In genomic region chr19:53308339-53308811, GRCh38 we compare ENCODE assay signal across 10 cellular contexts. TPM values are rescaled to one million over a fixed set of nuclear protein-coding genes. Genes with fewer than 3 reads are reported as not detected.
DNase-seq lines count a peak whose midpoint lies in the region; ATAC-seq and TF ChIP-seq lines count a peak whose summit lies in the region.
"Had no signal": no experiment of that assay in that cellular context is flagged by ENCODE, and none has a peak within 500 bp of the region (broad histone marks: within the 10 kb centered on the region; RNA-seq: fewer than 3 reads in every experiment).

No MANE protein-coding gene starts in this region.

- no peak overlapping the region for H3K27ac Mint-ChIP-seq in activated naive CD8-positive, alpha-beta T cell treated with anti-CD3 and anti-CD28 coated beads, Interleukin-2, amount 10 ng/mL, durations not matched to agents 7 days and 5 days

- H3K36me3 ChIP-seq in heart right ventricle (no peaks in the 10 kb centered on the region), thyroid gland (no peaks in the 10 kb centered on the region)

- H3K4me3 ChIP-seq in heart right ventricle (no peak overlapping the region), iPS-18c (ENCODE audit: insufficient read depth, low read depth, low read length) (peak overlapping the region; percentile 32; the same call in 1 of the 2 replicates), thyroid gland (replicated peaks in 1 of 3) (no peak overlapping the region)

- H3K4me1 ChIP-seq in heart right ventricle: peaks cover 0 to 7% (median 0%) of the 10 kb centered on the region in 9 donors
- peaks cover 0 to 5% of the 10 kb centered on the region in 2 donors for H3K4me1 ChIP-seq in thyroid gland

- peak overlapping the region; percentile 42 for H3K4me3 Mint-ChIP-seq in activated naive CD8-positive, alpha-beta T cell treated with anti-CD3 and anti-CD28 coated beads, Interleukin-2, amount 10 ng/mL, durations not matched to agents 7 days and 5 days

- peaks cover 2% of the 10 kb centered on the region for H3K36me3 Mint-ChIP-seq in activated naive CD8-positive, alpha-beta T cell treated with anti-CD3 and anti-CD28 coated beads, Interleukin-2, amount 10 ng/mL, durations not matched to agents 7 days and 5 days

- TF ChIP-seq CTCF in heart right ventricle (IDR thresholded peaks at IDR 0.05) (peak; percentile 19 to 66 (median 57)), thyroid gland (IDR thresholded peaks at IDR 0.05) (peak in 5 of 6 experiments; percentile 25 to 58 (median 43))

- H3K27me3 ChIP-seq in heart right ventricle (peaks cover 0 to 79% (median 51%) of the 10 kb centered on the region in 7 donors), thyroid gland (peaks cover 6% of the 10 kb centered on the region)

- intact Hi-C loops in heart right ventricle (cut with DNase I): no loop called here
- intact Hi-C loops in Right ventricle myocardium inferior (cut with DNase I): no loop called here
- intact Hi-C loops in thyroid gland (cut with DNase I): no loop called here

- TF ChIP-seq POLR2A in thyroid gland (IDR thresholded peaks at IDR 0.05): no peak

- peaks cover 0 to 13% (median 0%) of the 10 kb centered on the region in 11 donors for H3K9me3 ChIP-seq in heart right ventricle
- H3K9me3 ChIP-seq in iPS-18c (ENCODE audit: control insufficient read depth, insufficient read depth, low read length): peaks cover 6% of the 10 kb centered on the region
- no peaks in the 10 kb centered on the region for H3K9me3 ChIP-seq in thyroid gland

- no peaks in the 10 kb centered on the region for H3K4me1 Mint-ChIP-seq in activated naive CD8-positive, alpha-beta T cell treated with anti-CD3 and anti-CD28 coated beads, Interleukin-2, amount 10 ng/mL, durations not matched to agents 7 days and 5 days

- DNase-seq in heart right ventricle (peak in 1 of 2 donors; percentile 22), Right ventricle myocardium inferior (ENCODE audit: missing footprints) (no peak), thyroid gland (peak; percentile 29 to 44), NOMO-1 treated with DMSO at 0.1 percent for 48 hours (lab: John Stamatoyannopoulos, UW; ENCODE audit: unreplicated experiment) (no peak), SHP77 (lab: John Stamatoyannopoulos, UW) (no peak)
- DNase-seq in activated naive CD8-positive, alpha-beta T cell treated with anti-CD3 and anti-CD28 coated beads, Interleukin-2, amount 10 ng/mL, durations not matched to agents 7 days and 5 days: peak; percentile 37
- DNase-seq: effector CD4-positive, alpha-beta T cell had no signal

- peaks cover 6% of the 10 kb centered on the region for H3K27me3 Mint-ChIP-seq in activated naive CD8-positive, alpha-beta T cell treated with anti-CD3 and anti-CD28 coated beads, Interleukin-2, amount 10 ng/mL, durations not matched to agents 7 days and 5 days

- ATAC-seq in heart right ventricle: peak in 2 of 8 donors; percentile 17 to 30
- no peak for ATAC-seq in Right ventricle myocardium inferior
- ATAC-seq in activated naive CD8-positive, alpha-beta T cell treated with anti-CD3 and anti-CD28 coated beads, Interleukin-2, amount 10 ng/mL, durations not matched to agents 7 days and 5 days (ENCODE audit: low read depth): no peak
- ATAC-seq in HG02798 (IDR thresholded peaks at IDR 0.05; ENCODE audit: poor library complexity, unreplicated experiment): no peak

- H3K9me3 Mint-ChIP-seq in activated naive CD8-positive, alpha-beta T cell treated with anti-CD3 and anti-CD28 coated beads, Interleukin-2, amount 10 ng/mL, durations not matched to agents 7 days and 5 days: peaks cover 23% of the 10 kb centered on the region

- POLR2A ChIA-PET in activated naive CD8-positive, alpha-beta T cell treated with anti-CD3 and anti-CD28 coated beads, Interleukin-2, amount 10 ng/mL, durations not matched to agents 7 days and 5 days (lab: Charles Lee): no interaction called here

- WGBS in heart right ventricle, 2 donors: 3 to 5% methylated on average over 32 of the region's 32 CpGs
- 5 to 10% methylated on average over 22 to 25 of the region's 32 CpGs for WGBS in thyroid gland, 2 donors

- H3K27ac ChIP-seq in heart right ventricle: no peak overlapping the region
- no peak overlapping the region for H3K27ac ChIP-seq in thyroid gland

RNA-seq across cellular contexts. Expression of gene ZNF845, which starts 25.2 kb away (rescaled TPM):
- total RNA-seq in heart right ventricle (1 to 10 TPM; 2.7 to 4.9 (median 3.8) TPM), Right ventricle myocardium inferior (3.7 TPM), thyroid gland (10 to 100 TPM in 1 of 4 donors, 1 to 10 TPM in 3; 6.2 to 10.5 (median 8.8) TPM)
- polyA plus RNA-seq in heart right ventricle: 1 to 10 TPM; 1.3 to 2.2 TPM
- 10 to 100 TPM; 13.0 to 13.1 TPM for total RNA-seq in activated naive CD8-positive, alpha-beta T cell treated with anti-CD3 and anti-CD28 coated beads, Interleukin-2, amount 10 ng/mL, durations not matched to agents 7 days and 5 days

RNA-seq across cellular contexts. Expression of gene VN1R4, which starts 40.9 kb away (rescaled TPM):
- total RNA-seq in heart right ventricle: not detected
- not detected for polyA plus RNA-seq in heart right ventricle
- not detected for total RNA-seq in Right ventricle myocardium inferior
- not detected for total RNA-seq in activated naive CD8-positive, alpha-beta T cell treated with anti-CD3 and anti-CD28 coated beads, Interleukin-2, amount 10 ng/mL, durations not matched to agents 7 days and 5 days
- not detected for total RNA-seq in thyroid gland
- total RNA-seq: T-helper 1 cell treated with Interleukin-12 subunit alpha and Interleukin-12 subunit beta and Interleukin-4 antibody, amounts not matched to agents 30 ng/mL and 1 ng/mL, for 36 hours had no signal

RNA-seq across cellular contexts. Expression of gene VN1R2, which starts 50.3 kb away (rescaled TPM):
- total RNA-seq in heart right ventricle (not detected), Right ventricle myocardium inferior (not detected), thyroid gland (not detected)
- not detected for polyA plus RNA-seq in heart right ventricle
- not detected for total RNA-seq in activated naive CD8-positive, alpha-beta T cell treated with anti-CD3 and anti-CD28 coated beads, Interleukin-2, amount 10 ng/mL, durations not matched to agents 7 days and 5 days
- total RNA-seq: T-helper 1 cell treated with Interleukin-12 subunit alpha and Interleukin-12 subunit beta and Interleukin-4 antibody, amounts not matched to agents 30 ng/mL and 1 ng/mL, for 36 hours had no signal

RNA-seq across cellular contexts. Expression of gene ZNF677, which starts 53.7 kb away (rescaled TPM):
- total RNA-seq in heart right ventricle (10 to 100 TPM; 16.9 to 28.0 (median 22.5) TPM), Right ventricle myocardium inferior (20.1 TPM), thyroid gland (10 to 100 TPM; 15.7 to 42.1 (median 19.5) TPM)
- polyA plus RNA-seq in heart right ventricle: 10 to 100 TPM in 1 of 2 donors, 1 to 10 TPM in 1; 7.9 to 14.3 TPM
- 10 to 100 TPM; 17.0 to 17.8 TPM for total RNA-seq in activated naive CD8-positive, alpha-beta T cell treated with anti-CD3 and anti-CD28 coated beads, Interleukin-2, amount 10 ng/mL, durations not matched to agents 7 days and 5 days

RNA-seq across cellular contexts. Expression of gene ZNF525, which starts 57.1 kb away (rescaled TPM):
- total RNA-seq in heart right ventricle: 1 to 10 TPM; 2.1 to 4.8 (median 3.7) TPM
- polyA plus RNA-seq in heart right ventricle: 1 to 10 TPM; 2.1 to 3.3 TPM
- 4.8 TPM for total RNA-seq in Right ventricle myocardium inferior
- 10 to 100 TPM; 28.5 to 29.1 TPM for total RNA-seq in activated naive CD8-positive, alpha-beta T cell treated with anti-CD3 and anti-CD28 coated beads, Interleukin-2, amount 10 ng/mL, durations not matched to agents 7 days and 5 days
- total RNA-seq in thyroid gland: 10 to 100 TPM in 3 of 4 donors, 1 to 10 TPM in 1; 9.6 to 12.1 (median 11.6) TPM

Comparison
In these comparisons a context has a peak if more than half of its experiments do, and no peak if none do; other contexts are left out.
1. DNase-seq: peak in activated naive CD8-positive, alpha-beta T cell treated with anti-CD3 and anti-CD28 coated beads, Interleukin-2, amount 10 ng/mL, durations not matched to agents 7 days and 5 days (single experiment) and thyroid gland (2 of 2); none in Right ventricle myocardium inferior (single experiment), NOMO-1 treated with DMSO at 0.1 percent for 48 hours (single experiment) and SHP77 (0 of 2).